Comparison of ENCODE assay signal across 27 cellular contexts in genomic region chr14:76067536-76067935, GRCh38.
"Had no signal": no experiment of that assay in that cellular context is flagged by ENCODE, and none has a peak within 500 bp of the region (broad histone marks: within the 10 kb centered on the region; RNA-seq: fewer than 3 reads in every experiment).

No MANE protein-coding gene starts in this region.

- DNase-seq: activated CD4-positive, alpha-beta memory T cell treated with anti-CD3 and anti-CD28 coated beads for 36 hours; activated CD4-positive, alpha-beta T cell treated with anti-CD3 and anti-CD28 coated beads for 36 hours; activated CD4-positive, alpha-beta T cell treated with anti-CD3 and anti-CD28 coated beads, Interleukin-2, amount 10 ng/mL, durations not matched to agents 24 days and 14 days; activated CD4-positive, CD25-positive, alpha-beta regulatory T cell; activated CD4-positive, CD25-positive, alpha-beta regulatory T cell treated with anti-CD3 and anti-CD28 coated beads, Interleukin-2, amount 50 U/mL, for 72 hours; activated CD8-positive, alpha-beta memory T cell treated with anti-CD3 and anti-CD28 coated beads, Interleukin-2, amount 10 ng/mL, durations not matched to agents 7 days and 5 days; activated CD8-positive, alpha-beta memory T cell treated with anti-CD3 and anti-CD28 coated beads, Interleukin-2, amount 50 U/mL, for 4 hours; activated CD8-positive, alpha-beta T cell treated with anti-CD3 and anti-CD28 coated beads, Interleukin-2, amount 10 ng/mL, durations not matched to agents 7 days and 5 days; activated effector memory CD4-positive, alpha-beta T cell treated with anti-CD3 and anti-CD28 coated beads, Interleukin-2, amount 50 U/mL, for 16 hours; activated naive CD4-positive, alpha-beta T cell treated with anti-CD3 and anti-CD28 coated beads for 36 hours; activated naive CD8-positive, alpha-beta T cell treated with anti-CD3 and anti-CD28 coated beads for 36 hours; activated naive CD8-positive, alpha-beta T cell treated with anti-CD3 and anti-CD28 coated beads, Interleukin-2, amount 50 U/mL, for 24 hours; activated T-cell treated with anti-CD3 and anti-CD28 coated beads, Interleukin-2, amount 50 U/mL, for 1 hour; activated T-cell treated with anti-CD3 and anti-CD28 coated beads, Interleukin-2, amount 50 U/mL, for 48 hours; amniotic stem cell; anterior cingulate cortex; brain microvascular endothelial cell; cortex of kidney; dermis blood vessel endothelial cell; effector CD4-positive, alpha-beta T cell; effector memory CD8-positive, alpha-beta T cell; erythroblast; foreskin fibroblast; glutamatergic neuron; heart left ventricle; T-helper 2 cell had no signal

- H3K36me3 ChIP-seq: brain microvascular endothelial cell had no signal

- ATAC-seq: activated CD4-positive, alpha-beta T cell treated with anti-CD3 and anti-CD28 coated beads for 36 hours; activated CD8-positive, alpha-beta memory T cell treated with anti-CD3 and anti-CD28 coated beads, Interleukin-2, amount 10 ng/mL, durations not matched to agents 7 days and 5 days; activated CD8-positive, alpha-beta T cell treated with anti-CD3 and anti-CD28 coated beads, Interleukin-2, amount 10 ng/mL, durations not matched to agents 7 days and 5 days; activated naive CD8-positive, alpha-beta T cell treated with anti-CD3 and anti-CD28 coated beads, Interleukin-2, amount 50 U/mL, for 24 hours; effector memory CD8-positive, alpha-beta T cell; heart left ventricle had no signal

- H3K4me3 ChIP-seq: esophagus muscularis mucosa, heart left ventricle had no signal

- H3K27me3 ChIP-seq: brain microvascular endothelial cell, esophagus muscularis mucosa, heart left ventricle had no signal

- H3K27ac ChIP-seq: brain microvascular endothelial cell, esophagus muscularis mucosa, heart left ventricle had no signal

- H3K4me1 ChIP-seq: esophagus muscularis mucosa, heart left ventricle had no signal
